Comparison of ENCODE assay signal across 8 cellular contexts in genomic region chr18:12287684-12288405, GRCh38.
A peak's percentile ranks its signal among the peaks of the same experiment; 100 is the strongest.
DNase-seq lines count a peak whose midpoint lies in the region; ATAC-seq and TF ChIP-seq lines count a peak whose summit lies in the region.

No MANE protein-coding gene starts in this region.

- H3K4me1 Mint-ChIP-seq in activated T-cell treated with anti-CD3 and anti-CD28 coated beads, Interleukin-2, amount 50 U/mL, for 24 hours (ENCODE audit: low read depth): peaks cover 6% of the 10 kb centered on the region

- peak; percentile 8 for DNase-seq in NCI-H510A treated with DMSO at 0.1 percent for 48 hours (lab: John Stamatoyannopoulos, UW)
- no peak for DNase-seq in NCI-H510A (lab: John Stamatoyannopoulos, UW)
- DNase-seq in choroid plexus epithelial cell (ENCODE audit: low read depth): peak; percentile 90
- DNase-seq in activated T-cell treated with anti-CD3 and anti-CD28 coated beads, Interleukin-2, amount 50 U/mL, for 24 hours: no peak

- no peaks in the 10 kb centered on the region for H3K36me3 Mint-ChIP-seq in activated T-cell treated with anti-CD3 and anti-CD28 coated beads, Interleukin-2, amount 50 U/mL, for 24 hours (ENCODE audit: low read depth)

- peak overlapping the region; percentile 81 to 88 for H3K9ac ChIP-seq in stomach smooth muscle (ENCODE audit: low read length in 2 of 2)

- no peak overlapping the region for H3K27ac Mint-ChIP-seq in activated T-cell treated with anti-CD3 and anti-CD28 coated beads, Interleukin-2, amount 50 U/mL, for 24 hours

- H3K9me3 ChIP-seq in stomach smooth muscle (ENCODE audit: control insufficient read depth in 2 of 2, low read length in 2 of 2): no peaks in the 10 kb centered on the region

- H3K27me3 ChIP-seq in layer of hippocampus (ENCODE audit: control insufficient read depth, insufficient read depth, low read length): peaks cover 13% of the 10 kb centered on the region
- no peaks in the 10 kb centered on the region for H3K27me3 ChIP-seq in stomach smooth muscle (ENCODE audit: control insufficient read depth in 1 of 2, insufficient read depth in 2 of 2, low read length in 2 of 2)

- no peaks in the 10 kb centered on the region for H3K9me3 Mint-ChIP-seq in activated T-cell treated with anti-CD3 and anti-CD28 coated beads, Interleukin-2, amount 50 U/mL, for 24 hours

- H3K4me3 ChIP-seq in choroid plexus epithelial cell (ENCODE audit: low read depth, low read length) (peak overlapping the region; percentile 57), stomach smooth muscle (ENCODE audit: low read length in 2 of 2) (peak overlapping the region; percentile 81 to 82)

- H3K4me3 Mint-ChIP-seq in activated T-cell treated with anti-CD3 and anti-CD28 coated beads, Interleukin-2, amount 50 U/mL, for 24 hours: no peak overlapping the region

- H3K27me3 Mint-ChIP-seq in activated T-cell treated with anti-CD3 and anti-CD28 coated beads, Interleukin-2, amount 50 U/mL, for 24 hours: peaks cover 61% of the 10 kb centered on the region

- ATAC-seq in HG03025 (IDR thresholded peaks at IDR 0.05; ENCODE audit: low FRiP score, unreplicated experiment) (no peak), GM21367 (IDR thresholded peaks at IDR 0.05; ENCODE audit: unreplicated experiment) (no peak)

- peaks cover 24% of the 10 kb centered on the region for H3K4me1 ChIP-seq in stomach smooth muscle (ENCODE audit: control insufficient read depth, insufficient read depth, low read length)

- H3K36me3 ChIP-seq in stomach smooth muscle (ENCODE audit: control insufficient read depth in 2 of 2, insufficient read depth in 2 of 2, low read length in 2 of 2): no peaks in the 10 kb centered on the region

- H3K27ac ChIP-seq in layer of hippocampus (ENCODE audit: low read depth, low read length) (peak overlapping the region; percentile 52), stomach smooth muscle (ENCODE audit: low read length) (peak overlapping the region; percentile 91)

- no peak for TF ChIP-seq CTCF in choroid plexus epithelial cell (conservative IDR thresholded peaks at IDR 0.05; ENCODE audit: low read depth, low read length)

Comparison
In these comparisons a context has a peak if more than half of its experiments do, and no peak if none do; other contexts are left out.
1. DNase-seq: peak in NCI-H510A treated with DMSO at 0.1 percent for 48 hours (single experiment) and choroid plexus epithelial cell (single experiment); none in NCI-H510A (single experiment) and activated T-cell treated with anti-CD3 and anti-CD28 coated beads, Interleukin-2, amount 50 U/mL, for 24 hours (single experiment).